ENCODE assay signal across 18 cellular contexts in genomic region chr1:248849637-248850036, GRCh38. TPM values are rescaled to one million over a fixed set of nuclear protein-coding genes. Genes with fewer than 3 reads are reported as not detected.
DNase-seq lines count a peak whose midpoint lies in the region; ATAC-seq and TF ChIP-seq lines count a peak whose summit lies in the region.
"Had no signal": no experiment of that assay in that cellular context is flagged by ENCODE, and none has a peak within 500 bp of the region (broad histone marks: within the 10 kb centered on the region; RNA-seq: fewer than 3 reads in every experiment).

No MANE protein-coding gene starts in this region.

- no peak for ATAC-seq in HG03439 (IDR thresholded peaks at IDR 0.05; ENCODE audit: unreplicated experiment)

- no peaks in the 10 kb centered on the region for H3K4me1 Mint-ChIP-seq in T-helper 2 cell treated with Interferon-gamma antibody and Interleukin-4, amounts not matched to agents 5 μg/mL and 100 μg/mL, for 36 hours (ENCODE audit: low read depth)
- H3K4me1 Mint-ChIP-seq in activated naive CD8-positive, alpha-beta T cell treated with anti-CD3 and anti-CD28 coated beads for 36 hours, result peaks cover 9% of the 10 kb centered on the region
- peaks cover 5% of the 10 kb centered on the region for H3K4me1 Mint-ChIP-seq in MCF 10A (ENCODE audit: insufficient read depth, unreplicated experiment)

- H3K9me2 ChIP-seq in MM.1S (replicated peaks; ENCODE audit: insufficient read depth, low read length), result no peaks in the 10 kb centered on the region

- WGBS in mesodermal cell (ENCODE audit: insufficient coverage in 2 of 2), 2 experiments, result 90 to 97% methylated on average over 3 of the region's 3 CpGs

- H3K36me3 ChIP-seq in mesodermal cell (ENCODE audit: control insufficient read depth, insufficient read depth, low read length) (peaks cover 86% of the 10 kb centered on the region), MM.1S (replicated peaks; ENCODE audit: insufficient read depth, low read length) (peaks cover 7% of the 10 kb centered on the region)

- H3K9me3 ChIP-seq in mesodermal cell (ENCODE audit: control insufficient read depth, low read length), result no peaks in the 10 kb centered on the region
- H3K9me3 ChIP-seq in MM.1S (replicated peaks; ENCODE audit: insufficient read depth, low read length), result no peaks in the 10 kb centered on the region
- H3K9me3 ChIP-seq: BLaER1 treated with 17β-estradiol and CSF1 and Interleukin-3, amounts not matched to agents 10 nM and 100 nM; HAP-1 had no signal

- no peaks in the 10 kb centered on the region for H4K20me1 ChIP-seq in MM.1S (ENCODE audit: insufficient read depth, low read length)

- no TSS peak for BruUV-seq in MCF 10A (replicated peaks; lab: Mats Ljungman, UMichigan)

- no peak overlapping the region for H3K9ac ChIP-seq in MM.1S (ENCODE audit: low read length)
- H3K9ac ChIP-seq: BLaER1 treated with 17β-estradiol and CSF1 and Interleukin-3, amounts not matched to agents 10 nM and 100 nM had no signal

- peaks cover 25% of the 10 kb centered on the region for H3K36me3 Mint-ChIP-seq in T-helper 2 cell treated with Interferon-gamma antibody and Interleukin-4, amounts not matched to agents 5 μg/mL and 100 μg/mL, for 36 hours (ENCODE audit: low read depth)
- peaks cover 8% of the 10 kb centered on the region for H3K36me3 Mint-ChIP-seq in activated naive CD8-positive, alpha-beta T cell treated with anti-CD3 and anti-CD28 coated beads for 36 hours
- peaks cover 41% of the 10 kb centered on the region for H3K36me3 Mint-ChIP-seq in MCF 10A (ENCODE audit: insufficient read depth, unreplicated experiment)

- TF ChIP-seq CTCF in 22Rv1 (IDR thresholded peaks at IDR 0.05), result no peak
- TF ChIP-seq CTCF in MM.1S (IDR thresholded peaks at IDR 0.05; ENCODE audit: low read length), result no peak
- TF ChIP-seq CTCF in MCF 10A (IDR thresholded peaks at IDR 0.05; ENCODE audit: unreplicated experiment), result no peak

- peak overlapping the region; percentile 29 for H3K27ac Mint-ChIP-seq in T-helper 2 cell treated with Interferon-gamma antibody and Interleukin-4, amounts not matched to agents 5 μg/mL and 100 μg/mL, for 36 hours
- H3K27ac Mint-ChIP-seq in activated naive CD8-positive, alpha-beta T cell treated with anti-CD3 and anti-CD28 coated beads for 36 hours, result peak overlapping the region; percentile 4
- no peak overlapping the region for H3K27ac Mint-ChIP-seq in MCF 10A (ENCODE audit: low read depth, unreplicated experiment)

- H3K4me3 ChIP-seq in mesodermal cell (ENCODE audit: extremely low read depth, insufficient read depth, low read length, poor library complexity, severe bottlenecking), result no peak overlapping the region
- H3K4me3 ChIP-seq in MM.1S (ENCODE audit: low read length), result no peak overlapping the region
- H3K4me3 ChIP-seq: BLaER1 treated with 17β-estradiol and CSF1 and Interleukin-3, amounts not matched to agents 10 nM and 100 nM; HAP-1 had no signal

- no peaks in the 10 kb centered on the region for H3K9me3 Mint-ChIP-seq in T-helper 2 cell treated with Interferon-gamma antibody and Interleukin-4, amounts not matched to agents 5 μg/mL and 100 μg/mL, for 36 hours
- no peaks in the 10 kb centered on the region for H3K9me3 Mint-ChIP-seq in activated naive CD8-positive, alpha-beta T cell treated with anti-CD3 and anti-CD28 coated beads for 36 hours
- no peaks in the 10 kb centered on the region for H3K9me3 Mint-ChIP-seq in MCF 10A (ENCODE audit: unreplicated experiment)

- DNase-seq in T-helper 2 cell treated with Interferon-gamma antibody and Interleukin-4, amounts not matched to agents 5 μg/mL and 100 μg/mL, for 36 hours (ENCODE audit: low spot score), result no peak
- DNase-seq in T-helper 2 cell, result no peak
- no peak for DNase-seq in activated naive CD8-positive, alpha-beta T cell treated with anti-CD3 and anti-CD28 coated beads for 36 hours
- no peak for DNase-seq in MM.1S
- no peak for DNase-seq in MCF 10A (ENCODE audit: unreplicated experiment)
- DNase-seq: 8988T, COR-L47, DMS153, EL, MV-4-11, NCI-H1436, NCI-H2081, NCI-H524 had no signal

- no peak overlapping the region for H3K4me3 Mint-ChIP-seq in T-helper 2 cell treated with Interferon-gamma antibody and Interleukin-4, amounts not matched to agents 5 μg/mL and 100 μg/mL, for 36 hours
- no peak overlapping the region for H3K4me3 Mint-ChIP-seq in activated naive CD8-positive, alpha-beta T cell treated with anti-CD3 and anti-CD28 coated beads for 36 hours
- H3K4me3 Mint-ChIP-seq in MCF 10A (ENCODE audit: unreplicated experiment), result no peak overlapping the region

- POLR2A ChIA-PET in MCF 10A (lab: Yijun Ruan, JAX), result interaction anchor here (1.2 to 5.7 kb wide), 3 partner anchors 9 to 23 kb away, joined by 3 to 55 read pairs (median 19); partner anchors contain the start of genes ZNF672 and ZNF692

- no peak overlapping the region for H3K4me2 ChIP-seq in MM.1S (ENCODE audit: low read depth, low read length)
- H3K4me2 ChIP-seq: BLaER1 treated with 17β-estradiol and CSF1 and Interleukin-3, amounts not matched to agents 10 nM and 100 nM had no signal

- no peaks in the 10 kb centered on the region for H3K4me1 ChIP-seq in mesodermal cell (ENCODE audit: control insufficient read depth, insufficient read depth, low read length, poor library complexity, severe bottlenecking)
- no peaks in the 10 kb centered on the region for H3K4me1 ChIP-seq in MM.1S (ENCODE audit: low read length)
- H3K4me1 ChIP-seq: HAP-1 had no signal

- H3F3A ChIP-seq in MM.1S (ENCODE audit: insufficient read depth, low read length), result no peaks in the 10 kb centered on the region

- H3K27me3 Mint-ChIP-seq in T-helper 2 cell treated with Interferon-gamma antibody and Interleukin-4, amounts not matched to agents 5 μg/mL and 100 μg/mL, for 36 hours (ENCODE audit: low read depth), result no peaks in the 10 kb centered on the region
- H3K27me3 Mint-ChIP-seq in activated naive CD8-positive, alpha-beta T cell treated with anti-CD3 and anti-CD28 coated beads for 36 hours, result no peaks in the 10 kb centered on the region
- no peaks in the 10 kb centered on the region for H3K27me3 Mint-ChIP-seq in MCF 10A (ENCODE audit: insufficient read depth, unreplicated experiment)

- H3K27me3 ChIP-seq in MM.1S (replicated peaks; ENCODE audit: insufficient read depth, low read length), result no peaks in the 10 kb centered on the region
- H3K27me3 ChIP-seq: BLaER1 treated with 17β-estradiol and CSF1 and Interleukin-3, amounts not matched to agents 10 nM and 100 nM had no signal

- CTCF ChIA-PET in MCF 10A (lab: Yijun Ruan, JAX), result interaction anchor here (0.9 to 2.5 kb wide), 5 partner anchors 8 to 181 kb away, joined by 3 to 10 read pairs (median 3); partner anchors contain the start of gene ZNF692

- 0 out of 2 replicates have a peak, but pooled peaks cover 3% of the 10 kb centered on the region for H3K79me2 ChIP-seq in MM.1S (ENCODE audit: low read length)

- intact Hi-C loops in MCF 10A (cut with micrococcal nuclease), result no loop called here

- no peak overlapping the region for H2AFZ ChIP-seq in MM.1S (ENCODE audit: low read length)

- H3K27ac ChIP-seq in 22Rv1, result peak overlapping the region; percentile 38
- peak overlapping the region; percentile 45 for H3K27ac ChIP-seq in mesodermal cell (ENCODE audit: low read depth, low read length, severe bottlenecking)
- H3K27ac ChIP-seq in MM.1S (ENCODE audit: low read length), result no peak overlapping the region
- H3K27ac ChIP-seq: BLaER1 treated with 17β-estradiol and CSF1 and Interleukin-3, amounts not matched to agents 10 nM and 100 nM had no signal

RNA-seq across cellular contexts. Expression of gene ZNF692, which starts 9.2 kb away (rescaled TPM):
- total RNA-seq in activated naive CD8-positive, alpha-beta T cell treated with anti-CD3 and anti-CD28 coated beads for 36 hours, result 10 to 100 TPM; 59.1 to 62.2 TPM
- 45.1 TPM for polyA plus RNA-seq in mesodermal cell (2013, experiment 1 of 2)
- 39.3 TPM for polyA plus RNA-seq in mesodermal cell (2013, experiment 2 of 2)
- total RNA-seq in MCF 10A (2022), result 88.8 and 103 TPM in 2 replicates

RNA-seq across cellular contexts. Expression of gene ZNF672, which starts 11.6 kb away (rescaled TPM):
- total RNA-seq in activated naive CD8-positive, alpha-beta T cell treated with anti-CD3 and anti-CD28 coated beads for 36 hours, result 10 to 100 TPM; 46.4 to 48.0 TPM
- polyA plus RNA-seq in mesodermal cell (2013, experiment 1 of 2), result 32.1 TPM
- 27.8 TPM for polyA plus RNA-seq in mesodermal cell (2013, experiment 2 of 2)
- 35.8 and 36.2 TPM in 2 replicates for total RNA-seq in MCF 10A (2022)

RNA-seq across cellular contexts. Expression of gene SH3BP5L, which starts 23.9 kb away (rescaled TPM):
- total RNA-seq in activated naive CD8-positive, alpha-beta T cell treated with anti-CD3 and anti-CD28 coated beads for 36 hours, result 10 to 100 TPM; 15.9 to 16.8 TPM
- polyA plus RNA-seq in mesodermal cell (2013, experiment 1 of 2), result 22.4 TPM
- polyA plus RNA-seq in mesodermal cell (2013, experiment 2 of 2), result 18.5 TPM
- 31.5 and 34.0 TPM in 2 replicates for total RNA-seq in MCF 10A (2022)

RNA-seq across cellular contexts. Expression of gene PGBD2, which starts 56.4 kb away (rescaled TPM):
- 1 to 10 TPM; 3.6 to 4.4 TPM for total RNA-seq in activated naive CD8-positive, alpha-beta T cell treated with anti-CD3 and anti-CD28 coated beads for 36 hours
- polyA plus RNA-seq in mesodermal cell (2013, experiment 1 of 2), result 3.2 TPM
- polyA plus RNA-seq in mesodermal cell (2013, experiment 2 of 2), result 2.9 TPM
- 5.2 and 5.9 TPM in 2 replicates for total RNA-seq in MCF 10A (2022)
